8 cellular contexts compared by ENCODE assay signal in the genomic region with DNA sequence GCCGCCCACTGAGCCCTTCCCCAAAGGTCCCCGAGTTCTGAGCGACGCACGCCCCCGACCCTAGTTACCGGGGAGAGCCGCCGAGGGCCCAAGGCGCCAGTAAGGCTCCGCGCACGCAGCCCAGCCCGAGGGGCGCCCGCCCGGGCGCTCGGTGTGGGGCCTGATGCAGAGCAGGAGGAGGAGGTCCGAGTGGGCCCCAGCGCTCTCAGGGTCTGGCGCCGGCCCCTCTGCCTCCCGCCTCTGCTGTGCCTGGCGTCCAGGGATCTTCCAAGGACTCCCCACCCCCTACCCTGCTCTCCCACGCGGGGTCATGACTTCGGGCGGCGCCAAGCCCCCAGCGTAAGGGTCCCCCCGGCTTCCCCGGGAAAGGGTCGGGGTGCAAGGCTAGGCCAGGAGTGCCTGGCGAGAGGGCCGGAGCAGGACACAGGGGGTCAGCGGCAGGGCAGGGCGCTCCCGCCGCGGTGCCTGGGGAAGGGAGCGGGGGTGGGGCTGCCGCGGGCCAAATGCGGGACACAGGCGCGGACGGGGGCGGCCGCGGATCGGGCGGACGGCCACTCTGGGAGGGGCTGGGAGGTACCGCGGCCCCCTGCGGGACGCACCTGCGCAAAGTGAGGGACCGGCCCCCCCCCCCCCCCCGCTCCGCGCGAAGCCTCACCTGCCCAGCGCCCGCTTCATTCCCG. TPM values are rescaled to one million over a fixed set of nuclear protein-coding genes. Genes with fewer than 3 reads are reported as not detected.
DNase-seq lines count a peak whose midpoint lies in the region; ATAC-seq and TF ChIP-seq lines count a peak whose summit lies in the region.

No MANE protein-coding gene starts in this region.

- peak overlapping the region; percentile 86 for H3K4me3 Mint-ChIP-seq in WTC11
- H3K4me3 Mint-ChIP-seq in dendritic cell treated with granulocyte-macrophage colony-stimulating factor and Interleukin-4, amounts not matched to agents 40 ng/mL and 50 ng/mL, for 4 days, result peak overlapping the region; percentile 81

- DNase-seq in G401 (ENCODE audit: low spot score), result peak; percentile 10
- DNase-seq in WTC11 (ENCODE audit: low spot score), result peak; percentile 51
- peak; percentile 26 for DNase-seq in medulla oblongata (ENCODE audit: extremely low spot score)
- peak; percentile 46 for DNase-seq in stimulated activated naive CD4-positive, alpha-beta T cell treated with Interleukin-2 at 50 U/mL for 16 hours (lab: John Stamatoyannopoulos, UW)
- no peak for DNase-seq in hippocampal formation (lab: John Stamatoyannopoulos, UW)

- H3K27me3 Mint-ChIP-seq in WTC11 (ENCODE audit: low read depth), result no peaks in the 10 kb centered on the region
- no peaks in the 10 kb centered on the region for H3K27me3 Mint-ChIP-seq in dendritic cell treated with granulocyte-macrophage colony-stimulating factor and Interleukin-4, amounts not matched to agents 40 ng/mL and 50 ng/mL, for 4 days

- peaks cover 12% of the 10 kb centered on the region for H3K4me1 Mint-ChIP-seq in WTC11
- peaks cover 21% of the 10 kb centered on the region for H3K4me1 Mint-ChIP-seq in dendritic cell treated with granulocyte-macrophage colony-stimulating factor and Interleukin-4, amounts not matched to agents 40 ng/mL and 50 ng/mL, for 4 days (ENCODE audit: low read depth)

- TF ChIP-seq RAD21 in Ishikawa (IDR thresholded peaks at IDR 0.05; ENCODE audit: low read depth), result no peak

- ATAC-seq in GM21723 (IDR thresholded peaks at IDR 0.05; ENCODE audit: unreplicated experiment), result peak; percentile 43
- ATAC-seq in WTC11, result peak; percentile 33

- CTCF ChIA-PET in WTC11 (lab: Charles Lee), result interaction anchor here (1.0 kb wide), 3 partner anchors 9 to 94 kb away, joined by 4 to 14 read pairs (median 9); no protein-coding TSS in a partner anchor

- peaks cover 4% of the 10 kb centered on the region; the same call in 1 of the 2 replicates for H3K9me3 Mint-ChIP-seq in WTC11
- no peaks in the 10 kb centered on the region for H3K9me3 Mint-ChIP-seq in dendritic cell treated with granulocyte-macrophage colony-stimulating factor and Interleukin-4, amounts not matched to agents 40 ng/mL and 50 ng/mL, for 4 days

- TF ChIP-seq CTCF in WTC11 (IDR thresholded peaks at IDR 0.05), result no peak

- POLR2A ChIA-PET in WTC11 (lab: Charles Lee), result interaction anchor here (1.7 kb wide), 1 partner anchor 17 kb away, joined by 11 read pairs; a partner anchor contains a TSS

- H3K27ac Mint-ChIP-seq in WTC11, result no peak overlapping the region; the same call in 1 of the 2 replicates
- H3K27ac Mint-ChIP-seq in dendritic cell treated with granulocyte-macrophage colony-stimulating factor and Interleukin-4, amounts not matched to agents 40 ng/mL and 50 ng/mL, for 4 days, result peak overlapping the region; percentile 60

- no peak for TF ChIP-seq EP300 in Ishikawa (IDR thresholded peaks at IDR 0.05; ENCODE audit: borderline replicate concordance)

- in situ Hi-C loops in G401 (cut with HindIII; ENCODE audit: low sequenced_read_pairs), result no loop called here

- peaks cover 13% of the 10 kb centered on the region for H3K36me3 Mint-ChIP-seq in WTC11
- peaks cover 37% of the 10 kb centered on the region for H3K36me3 Mint-ChIP-seq in dendritic cell treated with granulocyte-macrophage colony-stimulating factor and Interleukin-4, amounts not matched to agents 40 ng/mL and 50 ng/mL, for 4 days (ENCODE audit: low read depth)

- intact Hi-C loops in dendritic cell treated with granulocyte-macrophage colony-stimulating factor and Interleukin-4, amounts not matched to agents 40 ng/mL and 50 ng/mL, for 4 days (cut with micrococcal nuclease), result loop anchor here (2.0 to 10.0 kb wide), 5 partner anchors 17 to 325 kb away; a partner anchor contains a TSS

TF ChIP-seq in Ishikawa, 13 proteins besides CTCF, POLR2A, EP300 and RAD21:
- TF ChIP-seq, protein P1, sequence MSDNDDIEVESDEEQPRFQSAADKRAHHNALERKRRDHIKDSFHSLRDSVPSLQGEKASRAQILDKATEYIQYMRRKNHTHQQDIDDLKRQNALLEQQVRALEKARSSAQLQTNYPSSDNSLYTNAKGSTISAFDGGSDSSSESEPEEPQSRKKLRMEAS (IDR thresholded peaks at IDR 0.05), result no peak
- peak; percentile 93 for TF ChIP-seq ZBTB7A (IDR thresholded peaks at IDR 0.05; ENCODE audit: low read depth)

TF ChIP-seq in WTC11, 78 proteins besides CTCF, POLR2A, EP300 and RAD21:
- peak; percentile 5; the same call in 1 of the 2 replicates for TF ChIP-seq KAT7 (CRISPR knock-in tag; IDR thresholded peaks at IDR 0.05; ENCODE audit: borderline replicate concordance)
- TF ChIP-seq ELF4 (CRISPR knock-in tag; IDR thresholded peaks at IDR 0.05; ENCODE audit: low read depth), result 0 out of 2 replicates have a peak, but pooled peaks have one; percentile 17
- TF ChIP-seq MXD4 (CRISPR knock-in tag; IDR thresholded peaks at IDR 0.05; ENCODE audit: borderline replicate concordance), result no peak
- no peak for TF ChIP-seq FOXJ3 (CRISPR knock-in tag; IDR thresholded peaks at IDR 0.05; ENCODE audit: borderline replicate concordance)
- TF ChIP-seq, protein P2, sequence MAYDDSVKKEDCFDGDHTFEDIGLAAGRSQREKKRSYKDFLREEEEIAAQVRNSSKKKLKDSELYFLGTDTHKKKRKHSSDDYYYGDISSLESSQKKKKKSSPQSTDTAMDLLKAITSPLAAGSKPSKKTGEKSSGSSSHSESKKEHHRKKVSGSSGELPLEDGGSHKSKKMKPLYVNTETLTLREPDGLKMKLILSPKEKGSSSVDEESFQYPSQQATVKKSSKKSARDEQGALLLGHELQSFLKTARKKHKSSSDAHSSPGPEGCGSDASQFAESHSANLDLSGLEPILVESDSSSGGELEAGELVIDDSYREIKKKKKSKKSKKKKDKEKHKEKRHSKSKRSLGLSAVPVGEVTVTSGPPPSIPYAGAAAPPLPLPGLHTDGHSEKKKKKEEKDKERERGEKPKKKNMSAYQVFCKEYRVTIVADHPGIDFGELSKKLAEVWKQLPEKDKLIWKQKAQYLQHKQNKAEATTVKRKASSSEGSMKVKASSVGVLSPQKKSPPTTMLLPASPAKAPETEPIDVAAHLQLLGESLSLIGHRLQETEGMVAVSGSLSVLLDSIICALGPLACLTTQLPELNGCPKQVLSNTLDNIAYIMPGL (CRISPR knock-in tag; IDR thresholded peaks at IDR 0.05), result 0 out of 2 replicates have a peak, but pooled peaks have one; percentile 60
- TF ChIP-seq, protein P3, sequence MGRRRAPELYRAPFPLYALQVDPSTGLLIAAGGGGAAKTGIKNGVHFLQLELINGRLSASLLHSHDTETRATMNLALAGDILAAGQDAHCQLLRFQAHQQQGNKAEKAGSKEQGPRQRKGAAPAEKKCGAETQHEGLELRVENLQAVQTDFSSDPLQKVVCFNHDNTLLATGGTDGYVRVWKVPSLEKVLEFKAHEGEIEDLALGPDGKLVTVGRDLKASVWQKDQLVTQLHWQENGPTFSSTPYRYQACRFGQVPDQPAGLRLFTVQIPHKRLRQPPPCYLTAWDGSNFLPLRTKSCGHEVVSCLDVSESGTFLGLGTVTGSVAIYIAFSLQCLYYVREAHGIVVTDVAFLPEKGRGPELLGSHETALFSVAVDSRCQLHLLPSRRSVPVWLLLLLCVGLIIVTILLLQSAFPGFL (CRISPR knock-in tag; IDR thresholded peaks at IDR 0.05; ENCODE audit: borderline replicate concordance), result 0 out of 2 replicates have a peak, but pooled peaks have one; percentile 10

RNA-seq across cellular contexts. Expression of a gene that starts 0.6 kb away (rescaled TPM):
- 22.3 and 42.9 TPM in 2 replicates for total RNA-seq in G401 (2014; rRNA removed; shearing (Covaris generic))
- total RNA-seq in WTC11 (2021), result 63.1 to 68.7 TPM (median 68.2 TPM) in 3 replicates

RNA-seq across cellular contexts. Expression of a gene that starts 17.5 kb away (rescaled TPM):
- 25.2 and 40.0 TPM in 2 replicates for total RNA-seq in G401 (2014; rRNA removed; shearing (Covaris generic))
- 69.8 to 71.6 TPM (median 70.4 TPM) in 3 replicates for total RNA-seq in WTC11 (2021)

Comparison
In these comparisons a context has a peak if more than half of its experiments do, and no peak if none do; other contexts are left out.
1. DNase-seq: peak in G401 (single experiment), WTC11 (single experiment), medulla oblongata (single experiment) and stimulated activated naive CD4-positive, alpha-beta T cell treated with Interleukin-2 at 50 U/mL for 16 hours (single experiment); none in hippocampal formation (0 of 2).